Comparison of ENCODE assay signal across 14 cellular contexts in genomic region chr2:85597241-85597640, GRCh38. TPM values are rescaled to one million over a fixed set of nuclear protein-coding genes. Genes with fewer than 3 reads are reported as not detected.
DNase-seq lines count a peak whose midpoint lies in the region; ATAC-seq, FAIRE-seq and TF ChIP-seq lines count a peak whose summit lies in the region.
"Had no signal": no experiment of that assay in that cellular context is flagged by ENCODE, and none has a peak within 500 bp of the region (broad histone marks: within the 10 kb centered on the region; RNA-seq: fewer than 3 reads in every experiment).

No MANE protein-coding gene starts in this region.

- intact Hi-C loops in upper lobe of right lung (cut with DNase I) (no loop called here), A673 (cut with micrococcal nuclease; ENCODE audit: unreplicated experiment) (no loop called here)

- H3K27me3 Mint-ChIP-seq in CD4-positive, CD25-positive, alpha-beta regulatory T cell, result no peaks in the 10 kb centered on the region
- H3K27me3 Mint-ChIP-seq in GM23338 (ENCODE audit: insufficient read depth, low read depth, poor library complexity), result peaks cover 23% of the 10 kb centered on the region
- no peaks in the 10 kb centered on the region for H3K27me3 Mint-ChIP-seq in astrocyte (ENCODE audit: low read depth, unreplicated experiment)
- H3K27me3 Mint-ChIP-seq in nephron (ENCODE audit: low read depth), result no peaks in the 10 kb centered on the region

- H4K20me1 ChIP-seq in GM23338 (replicated peaks; ENCODE audit: insufficient read depth), result 0 out of 2 replicates have a peak, but pooled peaks cover 5% of the 10 kb centered on the region
- H4K20me1 ChIP-seq in astrocyte (ENCODE audit: insufficient read depth, low read length), result peaks cover 24% of the 10 kb centered on the region

- H3K4me1 Mint-ChIP-seq in CD4-positive, CD25-positive, alpha-beta regulatory T cell, result peaks cover 3 to 58% (median 22%) of the 10 kb centered on the region in 4 donors
- H3K4me1 Mint-ChIP-seq in GM23338 (peaks cover 8% of the 10 kb centered on the region; the same call in 2 of the 3 replicates), astrocyte (ENCODE audit: low read depth, unreplicated experiment) (peaks cover 14% of the 10 kb centered on the region), nephron (peaks cover 14% of the 10 kb centered on the region)

- no peaks in the 10 kb centered on the region for H3K9me3 Mint-ChIP-seq in CD4-positive, CD25-positive, alpha-beta regulatory T cell
- H3K9me3 Mint-ChIP-seq in GM23338 (no peaks in the 10 kb centered on the region), astrocyte (ENCODE audit: unreplicated experiment) (no peaks in the 10 kb centered on the region), nephron (no peaks in the 10 kb centered on the region)

- no peak for TF ChIP-seq CTCF in GM23338 (conservative IDR thresholded peaks at IDR 0.05; ENCODE audit: low read depth in 2 of 2)
- TF ChIP-seq CTCF in astrocyte (IDR thresholded peaks at IDR 0.05; ENCODE audit: insufficient read depth, low read depth, low read length), result no peak
- no peak for TF ChIP-seq CTCF in nephron (IDR thresholded peaks at IDR 0.05; ENCODE audit: unreplicated experiment in 3 of 3)
- no peak for TF ChIP-seq CTCF in upper lobe of right lung (IDR thresholded peaks at IDR 0.05)
- TF ChIP-seq CTCF in foreskin keratinocyte (conservative IDR thresholded peaks at IDR 0.05), result no peak
- no peak for TF ChIP-seq CTCF in A673 (conservative IDR thresholded peaks at IDR 0.05; ENCODE audit: low read depth, low read length)

- no TSS peak for BruUV-seq in A673 (replicated peaks; lab: Mats Ljungman, UMichigan)

- no peak overlapping the region for H3K4me3 ChIP-seq in CD4-positive, CD25-positive, alpha-beta regulatory T cell (ENCODE audit: low read depth, low read length)
- H3K4me3 ChIP-seq in GM23338 (no peak overlapping the region), astrocyte (ENCODE audit: insufficient read depth, low read depth, low read length) (no peak overlapping the region), upper lobe of right lung (no peak overlapping the region), A673 (ENCODE audit: low read depth, low read length, poor library complexity, severe bottlenecking) (no peak overlapping the region)

- peak overlapping the region in 1 of 3 donors; percentile 69 for H3K27ac Mint-ChIP-seq in CD4-positive, CD25-positive, alpha-beta regulatory T cell
- H3K27ac Mint-ChIP-seq in GM23338 (no peak overlapping the region), astrocyte (ENCODE audit: unreplicated experiment) (peak overlapping the region; percentile 34), nephron (peak overlapping the region in 1 of 3 experiments; percentile 60)

- no peaks in the 10 kb centered on the region for H3K27me3 ChIP-seq in CD4-positive, CD25-positive, alpha-beta regulatory T cell (ENCODE audit: control insufficient read depth, insufficient read depth, low read length)
- H3K27me3 ChIP-seq in GM23338 (ENCODE audit: insufficient read depth) (no peaks in the 10 kb centered on the region), astrocyte (ENCODE audit: insufficient read depth, low read length) (no peaks in the 10 kb centered on the region), upper lobe of right lung (no peaks in the 10 kb centered on the region), foreskin keratinocyte (no peaks in the 10 kb centered on the region), A673 (replicated peaks; ENCODE audit: insufficient read depth, low read depth, low read length, poor library complexity) (no peaks in the 10 kb centered on the region)
- H3K27me3 ChIP-seq: heart right ventricle had no signal

- H3K4me2 ChIP-seq in GM23338 (no peak overlapping the region), astrocyte (ENCODE audit: low read length) (peak overlapping the region; percentile 88)

- no peak for DNase-seq in CD4-positive, CD25-positive, alpha-beta regulatory T cell
- DNase-seq in GM23338 (ENCODE audit: low spot score) (no peak), astrocyte (ENCODE audit: low read depth) (no peak), upper lobe of right lung (no peak), foreskin keratinocyte (no peak), A673 (ENCODE audit: low spot score) (no peak), GM03348 (ENCODE audit: low spot score) (no peak)
- DNase-seq: DMS 273 treated with DMSO at 0.1 percent for 48 hours; effector CD8-positive, alpha-beta T cell; heart right ventricle; left ventricle myocardium inferior; NCI-H774; stimulated activated CD4-positive, alpha-beta T cell treated with anti-CD3 and anti-CD28 coated beads, Interleukin-4, amount 100 ng/mL, for 4 hours had no signal

- H3F3A ChIP-seq in GM23338 (replicated peaks; ENCODE audit: low read depth), result no peaks in the 10 kb centered on the region

- H3K9me2 ChIP-seq in GM23338 (ENCODE audit: insufficient read depth), result no peaks in the 10 kb centered on the region

- H3K4me1 ChIP-seq in CD4-positive, CD25-positive, alpha-beta regulatory T cell (ENCODE audit: control insufficient read depth, insufficient read depth, low read length, poor library complexity, severe bottlenecking), result peaks cover 38% of the 10 kb centered on the region
- H3K4me1 ChIP-seq in GM23338 (ENCODE audit: insufficient read depth) (peaks cover 6% of the 10 kb centered on the region), astrocyte (ENCODE audit: insufficient read depth, low read length) (peaks cover 21% of the 10 kb centered on the region), upper lobe of right lung (peaks cover 34% of the 10 kb centered on the region), foreskin keratinocyte (no peaks in the 10 kb centered on the region), A673 (ENCODE audit: insufficient read depth, low read length, poor library complexity, severe bottlenecking) (no peaks in the 10 kb centered on the region)

- POLR2A ChIA-PET in A673 (lab: Charles Lee; ENCODE audit: low non-redundant PET), result interaction anchor here (0.6 kb wide), 1 partner anchor 556 kb away, joined by 9 read pairs; no protein-coding TSS in a partner anchor

- CTCF ChIA-PET in A673 (lab: Charles Lee), result no interaction called here

- H3K4me3 Mint-ChIP-seq in CD4-positive, CD25-positive, alpha-beta regulatory T cell, result peak overlapping the region; percentile 24 to 99 (median 96)
- peak overlapping the region; percentile 92; the same call in 2 of the 3 replicates for H3K4me3 Mint-ChIP-seq in GM23338
- H3K4me3 Mint-ChIP-seq in astrocyte (ENCODE audit: unreplicated experiment), result peak overlapping the region; percentile 100
- H3K4me3 Mint-ChIP-seq in nephron, result peak overlapping the region; percentile 97 to 100 (median 98)

- H3K79me2 ChIP-seq in GM23338 (replicated peaks; ENCODE audit: insufficient read depth) (peaks cover 14% of the 10 kb centered on the region), astrocyte (ENCODE audit: insufficient read depth, low read length) (peaks cover 34% of the 10 kb centered on the region)

- no peaks in the 10 kb centered on the region for H3K9me3 ChIP-seq in CD4-positive, CD25-positive, alpha-beta regulatory T cell (ENCODE audit: control insufficient read depth in 2 of 2, low read length in 2 of 2)
- H3K9me3 ChIP-seq in astrocyte (ENCODE audit: insufficient read depth, low read depth, low read length), result no peaks in the 10 kb centered on the region
- no peaks in the 10 kb centered on the region for H3K9me3 ChIP-seq in upper lobe of right lung
- no peaks in the 10 kb centered on the region for H3K9me3 ChIP-seq in A673 (ENCODE audit: low read depth, low read length, poor library complexity, severe bottlenecking)
- H3K9me3 ChIP-seq: heart right ventricle, left ventricle myocardium inferior had no signal

- FAIRE-seq in astrocyte (lab: Jason Lieb, UNC), result no peak

- H3K36me3 Mint-ChIP-seq in CD4-positive, CD25-positive, alpha-beta regulatory T cell, result peaks cover 4% of the 10 kb centered on the region
- H3K36me3 Mint-ChIP-seq in GM23338 (ENCODE audit: low read depth) (peaks cover 7% of the 10 kb centered on the region; the same call in 1 of the 3 replicates), astrocyte (ENCODE audit: low read depth, unreplicated experiment) (peaks cover 10% of the 10 kb centered on the region), nephron (ENCODE audit: low read depth) (no peaks in the 10 kb centered on the region)

- no peak overlapping the region for H2AFZ ChIP-seq in GM23338
- H2AFZ ChIP-seq in astrocyte (ENCODE audit: low read depth, low read length), result no peak overlapping the region

- H3K36me3 ChIP-seq in CD4-positive, CD25-positive, alpha-beta regulatory T cell (ENCODE audit: control insufficient read depth, insufficient read depth, low read length), result peaks cover 17% of the 10 kb centered on the region
- H3K36me3 ChIP-seq in GM23338 (ENCODE audit: insufficient read depth), result no peaks in the 10 kb centered on the region; the same call in 1 of the 2 replicates
- H3K36me3 ChIP-seq in astrocyte (ENCODE audit: insufficient read depth, low read length), result peaks cover 8% of the 10 kb centered on the region
- peaks cover 31% of the 10 kb centered on the region for H3K36me3 ChIP-seq in upper lobe of right lung
- H3K36me3 ChIP-seq in A673 (ENCODE audit: insufficient read depth, low read length, poor library complexity, severe bottlenecking), result peaks cover 17% of the 10 kb centered on the region

- ATAC-seq in CD4-positive, CD25-positive, alpha-beta regulatory T cell (ENCODE audit: low read depth in 2 of 2), result no peak
- ATAC-seq in GM23338 (no peak), upper lobe of right lung (no peak), foreskin keratinocyte (no peak)
- ATAC-seq: heart right ventricle had no signal

- no peak overlapping the region for H3K27ac ChIP-seq in CD4-positive, CD25-positive, alpha-beta regulatory T cell (ENCODE audit: insufficient read depth, low read length, poor library complexity, severe bottlenecking)
- no peak overlapping the region for H3K27ac ChIP-seq in GM23338 (ENCODE audit: low read depth)
- no peak overlapping the region for H3K27ac ChIP-seq in astrocyte (ENCODE audit: low read depth, low read length)
- no peak overlapping the region for H3K27ac ChIP-seq in upper lobe of right lung
- H3K27ac ChIP-seq in foreskin keratinocyte, result no peak overlapping the region
- no peak overlapping the region for H3K27ac ChIP-seq in A673 (ENCODE audit: low read depth, low read length, poor library complexity, severe bottlenecking)

- H3K9ac ChIP-seq in astrocyte (ENCODE audit: low read length), result peak overlapping the region; percentile 95

RNA-seq across cellular contexts. Expression of gene RNF181, which starts 1.7 kb away (rescaled TPM):
- 47.0 TPM for total RNA-seq in CD4-positive, CD25-positive, alpha-beta regulatory T cell
- 100 to 1,000 TPM; 233 to 297 (median 251) TPM for polyA plus RNA-seq in CD4-positive, CD25-positive, alpha-beta regulatory T cell
- 114 and 145 TPM in 2 replicates for total RNA-seq in GM23338 (2014; rRNA removed; shearing (Covaris generic))
- polyA plus RNA-seq in GM23338 (2016; fragmentation: Nextera tagmentation; extraction: Ambion mirVana), result 260 and 276 TPM in 2 replicates
- 155 and 176 TPM in 2 replicates for total RNA-seq in astrocyte
- 85.9 TPM for total RNA-seq in upper lobe of right lung
- 164 and 177 TPM in 2 replicates for total RNA-seq in foreskin keratinocyte
- 231 and 251 TPM in 2 replicates for polyA plus RNA-seq in foreskin keratinocyte
- 78.5 and 99.1 TPM in 2 replicates for total RNA-seq in A673 (2021)

RNA-seq across cellular contexts. Expression of gene TMEM150A, which starts 5.3 kb away (rescaled TPM):
- 4.9 TPM for total RNA-seq in CD4-positive, CD25-positive, alpha-beta regulatory T cell
- 10 to 100 TPM in 1 of 4 donors, 1 to 10 TPM in 3; 8.0 to 11.3 (median 9.1) TPM for polyA plus RNA-seq in CD4-positive, CD25-positive, alpha-beta regulatory T cell
- total RNA-seq in GM23338 (2014; rRNA removed; shearing (Covaris generic)), result 10.1 and 16.4 TPM in 2 replicates
- polyA plus RNA-seq in GM23338 (2016; fragmentation: Nextera tagmentation; extraction: Ambion mirVana), result 21.4 and 27.9 TPM in 2 replicates
- 20.4 and 22.2 TPM in 2 replicates for total RNA-seq in astrocyte
- total RNA-seq in upper lobe of right lung, result 31.5 TPM
- 8.1 and 8.8 TPM in 2 replicates for total RNA-seq in foreskin keratinocyte
- 12.7 and 12.8 TPM in 2 replicates for polyA plus RNA-seq in foreskin keratinocyte
- 6.4 and 6.6 TPM in 2 replicates for total RNA-seq in A673 (2021)

RNA-seq across cellular contexts. Expression of gene VAMP5, which starts 13.0 kb away (rescaled TPM):
- total RNA-seq in CD4-positive, CD25-positive, alpha-beta regulatory T cell, result 54.8 TPM
- 100 to 1,000 TPM; 155 to 215 (median 185) TPM for polyA plus RNA-seq in CD4-positive, CD25-positive, alpha-beta regulatory T cell
- 0.87 and 2.6 TPM in 2 replicates for total RNA-seq in GM23338 (2014; rRNA removed; shearing (Covaris generic))
- polyA plus RNA-seq in GM23338 (2016; fragmentation: Nextera tagmentation; extraction: Ambion mirVana), result 5.5 and 7.8 TPM in 2 replicates
- total RNA-seq in astrocyte, result 17.1 and 17.6 TPM in 2 replicates
- total RNA-seq in upper lobe of right lung, result 84.8 TPM
- total RNA-seq in foreskin keratinocyte, result 0.99 and 1.6 TPM in 2 replicates
- 5.3 and 6.3 TPM in 2 replicates for polyA plus RNA-seq in foreskin keratinocyte
- total RNA-seq in A673 (2021), result 2.1 and 3.8 TPM in 2 replicates

RNA-seq across cellular contexts. Expression of gene C2orf68, which starts 14.6 kb away (rescaled TPM):
- total RNA-seq in CD4-positive, CD25-positive, alpha-beta regulatory T cell, result 43.9 TPM
- 10 to 100 TPM; 17.4 to 20.6 (median 18.7) TPM for polyA plus RNA-seq in CD4-positive, CD25-positive, alpha-beta regulatory T cell
- 26.8 and 32.4 TPM in 2 replicates for total RNA-seq in GM23338 (2014; rRNA removed; shearing (Covaris generic))
- polyA plus RNA-seq in GM23338 (2016; fragmentation: Nextera tagmentation; extraction: Ambion mirVana) (76.4 and 81.2 TPM in 2 replicates), foreskin keratinocyte (14.8 and 16.2 TPM in 2 replicates)
- total RNA-seq in astrocyte (14.3 and 17.8 TPM in 2 replicates), upper lobe of right lung (37.9 TPM), foreskin keratinocyte (12.8 and 13.5 TPM in 2 replicates), A673 (2021) (46.4 and 48.6 TPM in 2 replicates)

RNA-seq across cellular contexts. Expression of gene USP39, which starts 18.7 kb away (rescaled TPM):
- 62.6 TPM for total RNA-seq in CD4-positive, CD25-positive, alpha-beta regulatory T cell
- 10 to 100 TPM; 67.1 to 86.0 (median 74.0) TPM for polyA plus RNA-seq in CD4-positive, CD25-positive, alpha-beta regulatory T cell
- total RNA-seq in GM23338 (2014; rRNA removed; shearing (Covaris generic)), result 103 and 111 TPM in 2 replicates
- polyA plus RNA-seq in GM23338 (2016; fragmentation: Nextera tagmentation; extraction: Ambion mirVana) (60.8 and 63.3 TPM in 2 replicates), foreskin keratinocyte (57.3 and 62.9 TPM in 2 replicates)
- total RNA-seq in astrocyte (44.4 and 48.3 TPM in 2 replicates), upper lobe of right lung (37.0 TPM), foreskin keratinocyte (61.9 and 64.3 TPM in 2 replicates), A673 (2021) (99.1 and 101 TPM in 2 replicates)
